1 cellular context compared by ENCODE assay signal in genomic region chr19:45717131-45717982, GRCh38.
TF ChIP-seq lines count a peak whose summit lies in the region.

No MANE protein-coding gene starts in this region.

TF ChIP-seq in HepG2, 621 proteins besides CTCF, POLR2A, EP300 and RAD21 (continued from another document and continues in another):
- TF ChIP-seq, protein P1, sequence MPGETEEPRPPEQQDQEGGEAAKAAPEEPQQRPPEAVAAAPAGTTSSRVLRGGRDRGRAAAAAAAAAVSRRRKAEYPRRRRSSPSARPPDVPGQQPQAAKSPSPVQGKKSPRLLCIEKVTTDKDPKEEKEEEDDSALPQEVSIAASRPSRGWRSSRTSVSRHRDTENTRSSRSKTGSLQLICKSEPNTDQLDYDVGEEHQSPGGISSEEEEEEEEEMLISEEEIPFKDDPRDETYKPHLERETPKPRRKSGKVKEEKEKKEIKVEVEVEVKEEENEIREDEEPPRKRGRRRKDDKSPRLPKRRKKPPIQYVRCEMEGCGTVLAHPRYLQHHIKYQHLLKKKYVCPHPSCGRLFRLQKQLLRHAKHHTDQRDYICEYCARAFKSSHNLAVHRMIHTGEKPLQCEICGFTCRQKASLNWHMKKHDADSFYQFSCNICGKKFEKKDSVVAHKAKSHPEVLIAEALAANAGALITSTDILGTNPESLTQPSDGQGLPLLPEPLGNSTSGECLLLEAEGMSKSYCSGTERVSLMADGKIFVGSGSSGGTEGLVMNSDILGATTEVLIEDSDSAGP (CRISPR knock-in tag; IDR thresholded peaks at IDR 0.05; ENCODE audit: borderline replicate concordance) = peak; percentile 100
- no peak for TF ChIP-seq HOXA9 (CRISPR knock-in tag; IDR thresholded peaks at IDR 0.05; ENCODE audit: borderline replicate concordance)
- TF ChIP-seq MZF1 (CRISPR knock-in tag; IDR thresholded peaks at IDR 0.05; ENCODE audit: borderline replicate concordance) = no peak
- TF ChIP-seq ZSCAN25 (CRISPR knock-in tag; IDR thresholded peaks at IDR 0.05) = no peak
- no peak for TF ChIP-seq MED8 (CRISPR knock-in tag; IDR thresholded peaks at IDR 0.05; ENCODE audit: insufficient replicate concordance)
- peak; percentile 95 for TF ChIP-seq PHF21A (CRISPR knock-in tag; IDR thresholded peaks at IDR 0.05)
- no peak for TF ChIP-seq RCOR2 (CRISPR knock-in tag; IDR thresholded peaks at IDR 0.05)
- TF ChIP-seq, protein P2, sequence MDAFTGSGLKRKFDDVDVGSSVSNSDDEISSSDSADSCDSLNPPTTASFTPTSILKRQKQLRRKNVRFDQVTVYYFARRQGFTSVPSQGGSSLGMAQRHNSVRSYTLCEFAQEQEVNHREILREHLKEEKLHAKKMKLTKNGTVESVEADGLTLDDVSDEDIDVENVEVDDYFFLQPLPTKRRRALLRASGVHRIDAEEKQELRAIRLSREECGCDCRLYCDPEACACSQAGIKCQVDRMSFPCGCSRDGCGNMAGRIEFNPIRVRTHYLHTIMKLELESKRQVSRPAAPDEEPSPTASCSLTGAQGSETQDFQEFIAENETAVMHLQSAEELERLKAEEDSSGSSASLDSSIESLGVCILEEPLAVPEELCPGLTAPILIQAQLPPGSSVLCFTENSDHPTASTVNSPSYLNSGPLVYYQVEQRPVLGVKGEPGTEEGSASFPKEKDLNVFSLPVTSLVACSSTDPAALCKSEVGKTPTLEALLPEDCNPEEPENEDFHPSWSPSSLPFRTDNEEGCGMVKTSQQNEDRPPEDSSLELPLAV (CRISPR knock-in tag; conservative IDR thresholded peaks at IDR 0.05; ENCODE audit: low read depth) = no peak
- TF ChIP-seq DZIP1 (CRISPR knock-in tag; IDR thresholded peaks at IDR 0.05) = no peak
- peak; percentile 65; the same call in 1 of the 2 replicates for TF ChIP-seq CBX5 (CRISPR knock-in tag; IDR thresholded peaks at IDR 0.05; ENCODE audit: borderline replicate concordance)
- peak; percentile 72 for TF ChIP-seq ISL2 (CRISPR knock-in tag; IDR thresholded peaks at IDR 0.05)
- no peak for TF ChIP-seq MAFG (CRISPR knock-in tag; IDR thresholded peaks at IDR 0.05)
- TF ChIP-seq ZNF10 (CRISPR knock-in tag; IDR thresholded peaks at IDR 0.05; ENCODE audit: borderline replicate concordance, low read depth) = no peak
- no peak for TF ChIP-seq ZNF768 (CRISPR knock-in tag; IDR thresholded peaks at IDR 0.05)
- peak; percentile 61 for TF ChIP-seq NCOR1 (IDR thresholded peaks at IDR 0.05; ENCODE audit: borderline replicate concordance, low read length)
- peak; percentile 31; the same call in 1 of the 2 replicates for TF ChIP-seq HBP1 (CRISPR knock-in tag; IDR thresholded peaks at IDR 0.05; ENCODE audit: low read depth)
- TF ChIP-seq ZMYM2 (CRISPR knock-in tag; IDR thresholded peaks at IDR 0.05) = 0 out of 2 replicates have a peak, but pooled peaks have one; percentile 10
- TF ChIP-seq ZNF878 (CRISPR knock-in tag; IDR thresholded peaks at IDR 0.05) = peak; percentile 75; the same call in 1 of the 2 replicates
- TF ChIP-seq, protein P3, sequence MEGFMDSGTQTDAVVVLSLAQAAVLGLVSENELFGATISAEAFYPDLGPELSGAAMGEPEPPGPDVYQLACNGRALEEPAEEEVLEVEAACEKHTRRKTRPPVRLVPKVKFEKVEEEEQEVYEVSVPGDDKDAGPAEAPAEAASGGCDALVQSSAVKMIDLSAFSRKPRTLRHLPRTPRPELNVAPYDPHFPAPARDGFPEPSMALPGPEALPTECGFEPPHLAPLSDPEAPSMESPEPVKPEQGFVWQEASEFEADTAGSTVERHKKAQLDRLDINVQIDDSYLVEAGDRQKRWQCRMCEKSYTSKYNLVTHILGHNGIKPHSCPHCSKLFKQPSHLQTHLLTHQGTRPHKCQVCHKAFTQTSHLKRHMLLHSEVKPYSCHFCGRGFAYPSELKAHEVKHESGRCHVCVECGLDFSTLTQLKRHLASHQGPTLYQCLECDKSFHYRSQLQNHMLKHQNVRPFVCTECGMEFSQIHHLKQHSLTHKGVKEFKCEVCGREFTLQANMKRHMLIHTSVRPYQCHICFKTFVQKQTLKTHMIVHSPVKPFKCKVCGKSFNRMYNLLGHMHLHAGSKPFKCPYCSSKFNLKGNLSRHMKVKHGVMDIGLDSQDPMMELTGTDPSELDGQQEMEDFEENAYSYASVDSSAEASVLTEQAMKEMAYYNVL (CRISPR knock-in tag; IDR thresholded peaks at IDR 0.05; ENCODE audit: borderline replicate concordance) = no peak
- peak; percentile 64; the same call in 1 of the 2 replicates for TF ChIP-seq DMAP1 (CRISPR knock-in tag; IDR thresholded peaks at IDR 0.05)
- peak; percentile 73 for TF ChIP-seq ATF1 (CRISPR knock-in tag; IDR thresholded peaks at IDR 0.05)
- TF ChIP-seq GATA4 (IDR thresholded peaks at IDR 0.05; ENCODE audit: borderline replicate concordance, low read depth) = 0 out of 2 replicates have a peak, but pooled peaks have one; percentile 14
- no peak for TF ChIP-seq TOE1 (CRISPR knock-in tag; IDR thresholded peaks at IDR 0.05)
- 0 out of 2 replicates have a peak, but pooled peaks have one; percentile 53 for TF ChIP-seq KDM4B (CRISPR knock-in tag; IDR thresholded peaks at IDR 0.05)
- TF ChIP-seq, protein P4, sequence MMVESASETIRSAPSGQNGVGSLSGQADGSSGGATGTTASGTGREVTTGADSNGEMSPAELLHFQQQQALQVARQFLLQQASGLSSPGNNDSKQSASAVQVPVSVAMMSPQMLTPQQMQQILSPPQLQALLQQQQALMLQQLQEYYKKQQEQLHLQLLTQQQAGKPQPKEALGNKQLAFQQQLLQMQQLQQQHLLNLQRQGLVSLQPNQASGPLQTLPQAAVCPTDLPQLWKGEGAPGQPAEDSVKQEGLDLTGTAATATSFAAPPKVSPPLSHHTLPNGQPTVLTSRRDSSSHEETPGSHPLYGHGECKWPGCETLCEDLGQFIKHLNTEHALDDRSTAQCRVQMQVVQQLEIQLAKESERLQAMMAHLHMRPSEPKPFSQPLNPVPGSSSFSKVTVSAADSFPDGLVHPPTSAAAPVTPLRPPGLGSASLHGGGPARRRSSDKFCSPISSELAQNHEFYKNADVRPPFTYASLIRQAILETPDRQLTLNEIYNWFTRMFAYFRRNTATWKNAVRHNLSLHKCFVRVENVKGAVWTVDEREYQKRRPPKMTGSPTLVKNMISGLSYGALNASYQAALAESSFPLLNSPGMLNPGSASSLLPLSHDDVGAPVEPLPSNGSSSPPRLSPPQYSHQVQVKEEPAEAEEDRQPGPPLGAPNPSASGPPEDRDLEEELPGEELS (CRISPR knock-in tag; IDR thresholded peaks at IDR 0.05) = peak; percentile 88
- TF ChIP-seq HNRNPL (IDR thresholded peaks at IDR 0.05; ENCODE audit: low read depth, low read length) = no peak
- TF ChIP-seq, protein P5, sequence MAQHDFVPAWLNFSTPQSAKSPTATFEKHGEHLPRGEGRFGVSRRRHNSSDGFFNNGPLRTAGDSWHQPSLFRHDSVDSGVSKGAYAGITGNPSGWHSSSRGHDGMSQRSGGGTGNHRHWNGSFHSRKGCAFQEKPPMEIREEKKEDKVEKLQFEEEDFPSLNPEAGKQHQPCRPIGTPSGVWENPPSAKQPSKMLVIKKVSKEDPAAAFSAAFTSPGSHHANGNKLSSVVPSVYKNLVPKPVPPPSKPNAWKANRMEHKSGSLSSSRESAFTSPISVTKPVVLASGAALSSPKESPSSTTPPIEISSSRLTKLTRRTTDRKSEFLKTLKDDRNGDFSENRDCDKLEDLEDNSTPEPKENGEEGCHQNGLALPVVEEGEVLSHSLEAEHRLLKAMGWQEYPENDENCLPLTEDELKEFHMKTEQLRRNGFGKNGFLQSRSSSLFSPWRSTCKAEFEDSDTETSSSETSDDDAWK (CRISPR knock-in tag; IDR thresholded peaks at IDR 0.05) = no peak
- no peak for TF ChIP-seq TEAD2 (CRISPR knock-in tag; IDR thresholded peaks at IDR 0.05)
- TF ChIP-seq ZNF30 (CRISPR knock-in tag; IDR thresholded peaks at IDR 0.05) = no peak
- no peak for TF ChIP-seq CREBL2 (CRISPR knock-in tag; IDR thresholded peaks at IDR 0.05; ENCODE audit: borderline replicate concordance)
- TF ChIP-seq ZSCAN20 (CRISPR knock-in tag; IDR thresholded peaks at IDR 0.05; ENCODE audit: borderline replicate concordance) = no peak
- TF ChIP-seq, protein P6, sequence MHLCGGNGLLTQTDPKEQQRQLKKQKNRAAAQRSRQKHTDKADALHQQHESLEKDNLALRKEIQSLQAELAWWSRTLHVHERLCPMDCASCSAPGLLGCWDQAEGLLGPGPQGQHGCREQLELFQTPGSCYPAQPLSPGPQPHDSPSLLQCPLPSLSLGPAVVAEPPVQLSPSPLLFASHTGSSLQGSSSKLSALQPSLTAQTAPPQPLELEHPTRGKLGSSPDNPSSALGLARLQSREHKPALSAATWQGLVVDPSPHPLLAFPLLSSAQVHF (CRISPR knock-in tag; IDR thresholded peaks at IDR 0.05) = no peak
- peak; percentile 82; the same call in 1 of the 2 replicates for TF ChIP-seq ZFP36L1 (CRISPR knock-in tag; IDR thresholded peaks at IDR 0.05)
- TF ChIP-seq, protein P7, sequence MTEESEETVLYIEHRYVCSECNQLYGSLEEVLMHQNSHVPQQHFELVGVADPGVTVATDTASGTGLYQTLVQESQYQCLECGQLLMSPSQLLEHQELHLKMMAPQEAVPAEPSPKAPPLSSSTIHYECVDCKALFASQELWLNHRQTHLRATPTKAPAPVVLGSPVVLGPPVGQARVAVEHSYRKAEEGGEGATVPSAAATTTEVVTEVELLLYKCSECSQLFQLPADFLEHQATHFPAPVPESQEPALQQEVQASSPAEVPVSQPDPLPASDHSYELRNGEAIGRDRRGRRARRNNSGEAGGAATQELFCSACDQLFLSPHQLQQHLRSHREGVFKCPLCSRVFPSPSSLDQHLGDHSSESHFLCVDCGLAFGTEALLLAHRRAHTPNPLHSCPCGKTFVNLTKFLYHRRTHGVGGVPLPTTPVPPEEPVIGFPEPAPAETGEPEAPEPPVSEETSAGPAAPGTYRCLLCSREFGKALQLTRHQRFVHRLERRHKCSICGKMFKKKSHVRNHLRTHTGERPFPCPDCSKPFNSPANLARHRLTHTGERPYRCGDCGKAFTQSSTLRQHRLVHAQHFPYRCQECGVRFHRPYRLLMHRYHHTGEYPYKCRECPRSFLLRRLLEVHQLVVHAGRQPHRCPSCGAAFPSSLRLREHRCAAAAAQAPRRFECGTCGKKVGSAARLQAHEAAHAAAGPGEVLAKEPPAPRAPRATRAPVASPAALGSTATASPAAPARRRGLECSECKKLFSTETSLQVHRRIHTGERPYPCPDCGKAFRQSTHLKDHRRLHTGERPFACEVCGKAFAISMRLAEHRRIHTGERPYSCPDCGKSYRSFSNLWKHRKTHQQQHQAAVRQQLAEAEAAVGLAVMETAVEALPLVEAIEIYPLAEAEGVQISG (CRISPR knock-in tag; IDR thresholded peaks at IDR 0.05) = peak; percentile 89
- TF ChIP-seq EED (CRISPR knock-in tag; IDR thresholded peaks at IDR 0.05) = no peak
- no peak for TF ChIP-seq ZNF280B (CRISPR knock-in tag; IDR thresholded peaks at IDR 0.05; ENCODE audit: borderline replicate concordance)
- TF ChIP-seq ZNF629 (CRISPR knock-in tag; conservative IDR thresholded peaks at IDR 0.05) = 0 out of 2 replicates have a peak, but pooled peaks have one; percentile 21
- TF ChIP-seq KAT2B (IDR thresholded peaks at IDR 0.05; ENCODE audit: borderline replicate concordance, low read depth, low read length) = no peak
- TF ChIP-seq IRF1 (CRISPR knock-in tag; IDR thresholded peaks at IDR 0.05; ENCODE audit: low read depth) = no peak
- TF ChIP-seq KLF12 (CRISPR knock-in tag; IDR thresholded peaks at IDR 0.05; ENCODE audit: borderline replicate concordance) = peak; percentile 71; the same call in 1 of the 2 replicates
